In genomic region chr2:156522824-156523440, GRCh38 we compare ENCODE assay signal across 24 cellular contexts.
DNase-seq lines count a peak whose midpoint lies in the region; ATAC-seq, FAIRE-seq and TF ChIP-seq lines count a peak whose summit lies in the region.
"Had no signal": no experiment of that assay in that cellular context is flagged by ENCODE, and none has a peak within 500 bp of the region (broad histone marks: within the 10 kb centered on the region; RNA-seq: fewer than 3 reads in every experiment).

No MANE protein-coding gene starts in this region.

- peaks cover 16% of the 10 kb centered on the region for H3K4me1 ChIP-seq in GM12878 (ENCODE audit: control insufficient read depth, insufficient read depth, low read length)
- H3K4me1 ChIP-seq in osteoblast (ENCODE audit: insufficient read depth, low read length) = no peaks in the 10 kb centered on the region
- H3K4me1 ChIP-seq: A549; BE2C; BLaER1 treated with 17β-estradiol and CSF1 and Interleukin-3, amounts not matched to agents 10 nM and 100 nM had no signal

- no peaks in the 10 kb centered on the region for H3K27me3 Mint-ChIP-seq in memory B cell
- H3K27me3 Mint-ChIP-seq: CD4-positive, alpha-beta T cell; CD8-positive, alpha-beta memory T cell had no signal

- H3K4me1 Mint-ChIP-seq in memory B cell = peaks cover 6% of the 10 kb centered on the region
- H3K4me1 Mint-ChIP-seq: CD14-positive monocyte, GM23338 had no signal

- no peak for TF ChIP-seq POLR2A in GM12878 (IDR thresholded peaks at IDR 0.05; ENCODE audit: low read depth, low read length)

- in situ Hi-C loops in KBM-7 (cut with MboI; ENCODE audit: low pct_unique_long_range_greater_than_20kb, low sequenced_read_pairs) = no loop called here
- in situ Hi-C loops in GM12878 (cut with MboI) = loop anchor here (25.0 kb wide), 1 partner anchor 889 kb away; no protein-coding TSS in a partner anchor

- H3K4me3 ChIP-seq in GM12878 (no peak overlapping the region), osteoblast (ENCODE audit: insufficient read depth, low read length) (no peak overlapping the region)
- H3K4me3 ChIP-seq: A549; BLaER1 treated with 17β-estradiol and CSF1 and Interleukin-3, amounts not matched to agents 10 nM and 100 nM; GM23338 had no signal

- H3K9ac ChIP-seq in GM12878 (ENCODE audit: control insufficient read depth, insufficient read depth, low read length) = no peak overlapping the region
- H3K9ac ChIP-seq: BLaER1 treated with 17β-estradiol and CSF1 and Interleukin-3, amounts not matched to agents 10 nM and 100 nM had no signal

- WGBS in GM12878 (ENCODE audit: insufficient coverage, insufficient replicate concordance, low lambda C conversion rate, missing lambda C conversion rate) = 89% methylated on average over 4 of the region's 4 CpGs

- H3K79me2 ChIP-seq in GM12878 (ENCODE audit: control insufficient read depth, insufficient read depth, low read length) (no peaks in the 10 kb centered on the region), osteoblast (ENCODE audit: insufficient read depth, low read length) (no peaks in the 10 kb centered on the region)

- no peaks in the 10 kb centered on the region; a peak in 1 of 4 replicates for H3K36me3 ChIP-seq in GM12878 (ENCODE audit: control insufficient read depth in 2 of 2, insufficient read depth in 2 of 2, low read length in 1 of 2)
- no peaks in the 10 kb centered on the region for H3K36me3 ChIP-seq in osteoblast (ENCODE audit: insufficient read depth, low read length)
- H3K36me3 ChIP-seq: BE2C had no signal

- no peaks in the 10 kb centered on the region for H4K20me1 ChIP-seq in GM12878 (ENCODE audit: control insufficient read depth, insufficient read depth)
- no peaks in the 10 kb centered on the region for H4K20me1 ChIP-seq in osteoblast (ENCODE audit: insufficient read depth, low read length)
- H4K20me1 ChIP-seq: BLaER1 treated with 17β-estradiol and CSF1 and Interleukin-3, amounts not matched to agents 10 nM and 100 nM had no signal

- peak overlapping the region; percentile 37 for H3K27ac Mint-ChIP-seq in memory B cell
- H3K27ac Mint-ChIP-seq: CD4-positive, alpha-beta T cell; GM23338; H9 had no signal

- DNase-seq in KBM-7 (peak; percentile 3), GM12878 (ENCODE audit: low read depth, low spot score) (no peak), memory B cell (ENCODE audit: low spot score in 2 of 2) (no peak), NCI-H1105 treated with DMSO at 0.1 percent for 48 hours (lab: John Stamatoyannopoulos, UW) (no peak), GM10248 (ENCODE audit: extremely low spot score) (no peak), osteoblast (ENCODE audit: insufficient read length, low spot score, missing footprints) (no peak)
- DNase-seq: 8988T; ACHN; AML-193; BE2C; CD4-positive, alpha-beta T cell; CD8-positive, alpha-beta memory T cell; DMS 273 treated with DMSO at 0.1 percent for 48 hours; DMS79; EL; GDM1; H9 had no signal

- no TSS peak for BruUV-seq in GM12878 (replicated peaks; lab: Mats Ljungman, UMichigan)

- no peak overlapping the region for H3K4me2 ChIP-seq in GM12878 (ENCODE audit: control insufficient read depth, insufficient read depth)
- no peak overlapping the region for H3K4me2 ChIP-seq in osteoblast (ENCODE audit: insufficient read depth, low read length)
- H3K4me2 ChIP-seq: A549; BLaER1 treated with 17β-estradiol and CSF1 and Interleukin-3, amounts not matched to agents 10 nM and 100 nM; GM23338 had no signal

- RAD21 ChIA-PET in GM12878 (lab: Charles Lee; ENCODE audit: unreplicated experiment) = interaction anchor here (0.6 to 1.9 kb wide), 23 partner anchors 11 to 670 kb away, joined by 3 to 13 read pairs (median 4); no protein-coding TSS in a partner anchor

- H3K27ac ChIP-seq in GM12878 (ENCODE audit: control insufficient read depth, insufficient read depth) (no peak overlapping the region), osteoblast (ENCODE audit: low read depth, low read length) (no peak overlapping the region)
- H3K27ac ChIP-seq: A549; BLaER1 treated with 17β-estradiol and CSF1 and Interleukin-3, amounts not matched to agents 10 nM and 100 nM had no signal

- TF ChIP-seq CTCF in GM12878 (IDR thresholded peaks at IDR 0.05 in 2 of 3, conservative IDR thresholded peaks at IDR 0.05 in 1 of 3; ENCODE audit: control insufficient read depth in 2 of 3, extremely low read depth in 1 of 3, insufficient read depth in 1 of 3, low read depth in 3 of 3, low read length in 3 of 3) (no peak), GM10248 (IDR thresholded peaks at IDR 0.05; ENCODE audit: control extremely low read depth, extremely low read depth, low read depth, missing control alignments) (no peak), osteoblast (IDR thresholded peaks at IDR 0.05; ENCODE audit: extremely low read depth, low read depth, low read length) (no peak)

- ATAC-seq in GM12878 (peak; percentile 18), memory B cell (ENCODE audit: low read depth) (no peak)
- ATAC-seq: A549, GM23338, HCT116 had no signal

- peaks cover 29% of the 10 kb centered on the region for H3K36me3 Mint-ChIP-seq in memory B cell

- H3K4me3 Mint-ChIP-seq in memory B cell = no peak overlapping the region
- H3K4me3 Mint-ChIP-seq: CD14-positive monocyte; CD4-positive, alpha-beta T cell; CD8-positive, alpha-beta memory T cell; GM23338; H9 had no signal

- no peak for TF ChIP-seq RAD21 in GM12878 (IDR thresholded peaks at IDR 0.05; ENCODE audit: insufficient read depth, low read depth, low read length)

- SMC1A ChIA-PET in GM12878 (lab: Charles Lee; ENCODE audit: uncharacterized antibody, unreplicated experiment) = interaction anchor here (0.7 to 2.7 kb wide), 27 partner anchors 9 to 188 kb away, joined by 3 to 19 read pairs (median 4); partner anchors contain the start of gene GPD2

- CTCF ChIA-PET in GM12878 (lab: Yijun Ruan, JAX) = interaction anchor here (0.6 to 2.5 kb wide), 9 partner anchors 11 to 671 kb away, joined by 3 to 13 read pairs (median 4); partner anchors contain the start of gene GPD2
- CTCF ChIA-PET in GM10248 (lab: Yijun Ruan, JAX) = interaction anchor here (0.7 to 1.7 kb wide), 6 partner anchors 11 to 188 kb away, joined by 3 to 5 read pairs (median 4); no protein-coding TSS in a partner anchor

- POLR2A ChIA-PET in GM12878 (lab: Charles Lee) (interaction anchor here (0.6 to 1.7 kb wide), 7 partner anchors 10 to 182 kb away, joined by 3 to 11 read pairs (median 4); no protein-coding TSS in a partner anchor), GM10248 (lab: Yijun Ruan, JAX) (no interaction called here)

- H3K9me3 ChIP-seq in GM12878 (replicated peaks; ENCODE audit: control insufficient read depth, insufficient read depth, low read length) = peaks cover 3% of the 10 kb centered on the region; the same call in 2 of the 3 replicates
- no peaks in the 10 kb centered on the region for H3K9me3 ChIP-seq in osteoblast (ENCODE audit: low read depth, low read length)
- H3K9me3 ChIP-seq: A549, BE2C had no signal

- intact Hi-C loops in GM12878 (cut with micrococcal nuclease; ENCODE audit: unreplicated experiment) = no loop called here

- no peak for TF ChIP-seq EP300 in GM12878 (IDR thresholded peaks at IDR 0.05; ENCODE audit: borderline replicate concordance in 1 of 2, control insufficient read depth in 1 of 2, low read depth in 2 of 2, low read length in 2 of 2)

- H3K9me3 Mint-ChIP-seq in memory B cell = peaks cover 6% of the 10 kb centered on the region
- H3K9me3 Mint-ChIP-seq: CD4-positive, alpha-beta T cell; CD8-positive, alpha-beta memory T cell had no signal

- no peak overlapping the region for H2AFZ ChIP-seq in GM12878 (ENCODE audit: control insufficient read depth, low read depth, low read length)
- no peak overlapping the region for H2AFZ ChIP-seq in osteoblast (ENCODE audit: low read length)
- H2AFZ ChIP-seq: GM23338 had no signal

- no peak for FAIRE-seq in GM12878 (lab: Jason Lieb, UNC)
- FAIRE-seq: A549, D721Med, GM19239 had no signal

- no peaks in the 10 kb centered on the region for H3K27me3 ChIP-seq in GM12878 (replicated peaks in 1 of 2; ENCODE audit: control insufficient read depth in 2 of 2, insufficient read depth in 2 of 2, low read length in 1 of 2)
- H3K27me3 ChIP-seq in osteoblast (ENCODE audit: insufficient read depth, low read length) = no peaks in the 10 kb centered on the region
- H3K27me3 ChIP-seq: BE2C; BLaER1 treated with 17β-estradiol and CSF1 and Interleukin-3, amounts not matched to agents 10 nM and 100 nM had no signal

TF ChIP-seq in GM12878, 131 proteins besides CTCF, POLR2A, EP300 and RAD21:
- 0 out of 2 replicates have a peak, but pooled peaks have one; percentile 17 for TF ChIP-seq ATF7 (IDR thresholded peaks at IDR 0.05; ENCODE audit: low read depth)
- peak; percentile 8; the same call in 1 of the 2 replicates for TF ChIP-seq SPI1 (IDR thresholded peaks at IDR 0.05; ENCODE audit: borderline replicate concordance, insufficient read depth, low read depth, low read length)
- TF ChIP-seq MTA2 (IDR thresholded peaks at IDR 0.05; ENCODE audit: low read depth) = peak; percentile 59; the same call in 1 of the 2 replicates
- no peak for TF ChIP-seq BCL11A (IDR thresholded peaks at IDR 0.05; ENCODE audit: low read depth, low read length)
- TF ChIP-seq IKZF2 (IDR thresholded peaks at IDR 0.05) = peak; percentile 17 to 42; a peak in 2 of 4 replicates
- TF ChIP-seq TCF7 (IDR thresholded peaks at IDR 0.05; ENCODE audit: borderline replicate concordance) = no peak
